Comparison of ENCODE assay signal across 24 cellular contexts in the genomic region with DNA sequence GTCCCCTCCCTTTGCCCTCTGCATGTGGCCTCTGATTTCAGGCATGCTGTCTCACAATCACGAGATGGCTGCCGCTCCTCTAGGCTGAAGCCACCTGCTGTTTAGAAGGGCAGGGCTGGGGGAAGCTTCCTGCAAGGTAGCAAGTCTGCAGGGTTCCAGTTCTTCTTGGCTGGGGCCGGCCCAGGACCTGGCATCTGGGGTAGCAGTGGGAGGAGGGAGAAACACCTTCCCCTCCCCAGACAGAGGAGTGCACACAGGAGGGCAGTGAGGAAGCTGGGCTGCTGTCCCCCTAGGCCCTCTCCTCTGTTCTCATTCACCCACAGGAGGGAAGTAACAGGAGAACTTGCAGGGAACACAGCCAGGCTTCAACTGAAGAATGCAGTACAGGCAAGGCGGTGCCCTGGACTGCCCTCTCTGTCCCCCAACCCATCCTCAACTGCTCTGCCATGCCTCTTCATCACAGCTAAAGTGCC.
DNase-seq lines count a peak whose midpoint lies in the region; ATAC-seq and TF ChIP-seq lines count a peak whose summit lies in the region.
"Had no signal": no experiment of that assay in that cellular context is flagged by ENCODE, and none has a peak within 500 bp of the region (broad histone marks: within the 10 kb centered on the region; RNA-seq: fewer than 3 reads in every experiment).

No MANE protein-coding gene starts in this region.

- H3K27ac ChIP-seq in BLaER1 (peak overlapping the region; percentile 51; the same call in 1 of the 2 replicates), HL-60 (replicated peaks) (peak overlapping the region; percentile 57)
- H3K27ac ChIP-seq: adrenal gland, esophagus muscularis mucosa, gastroesophageal sphincter, right atrium auricular region, suprapubic skin had no signal

- no peaks in the 10 kb centered on the region for H3K36me3 ChIP-seq in BLaER1
- H3K36me3 ChIP-seq: adrenal gland, esophagus muscularis mucosa, gastroesophageal sphincter, right atrium auricular region, suprapubic skin had no signal

- no peak overlapping the region for H3K9ac ChIP-seq in BLaER1

- H3K27me3 ChIP-seq in BLaER1 (no peaks in the 10 kb centered on the region), HL-60 (ENCODE audit: insufficient read depth, poor library complexity, severe bottlenecking) (no peaks in the 10 kb centered on the region)
- H3K27me3 ChIP-seq: adrenal gland, right atrium auricular region had no signal

- DNase-seq in HL-60 (ENCODE audit: low read depth in 1 of 2, low spot score in 1 of 2), result peak in 1 of 2 experiments; percentile 54
- DNase-seq in brain pericyte (ENCODE audit: low read depth, low spot score), result peak; percentile 2
- DNase-seq in mesenteric fat pad (ENCODE audit: low spot score), result peak; percentile 55
- DNase-seq in HuH-7.5 (ENCODE audit: low spot score), result no peak
- DNase-seq in LoVo (ENCODE audit: low spot score), result no peak
- no peak for DNase-seq in NCI-H1105 treated with DMSO at 0.1 percent for 48 hours (lab: John Stamatoyannopoulos, UW)
- DNase-seq: activated CD4-positive, alpha-beta T cell treated with anti-CD3 and anti-CD28 coated beads for 48 hours; caudate nucleus; CD8-positive, alpha-beta memory T cell; GOT3; left cardiac atrium; MM.1S; mucosa of descending colon; NCI-H187 treated with DMSO at 0.1 percent for 48 hours; NCI-H510A treated with DMSO at 0.1 percent for 48 hours; stimulated activated CD4-positive, alpha-beta T cell treated with anti-CD3 and anti-CD28 coated beads, Interleukin-15, amount 100 ng/mL, for 24 hours had no signal

- H3K4me3 ChIP-seq in BLaER1 (no peak overlapping the region), HL-60 (replicated peaks; ENCODE audit: insufficient read depth, low read length) (no peak overlapping the region)
- H3K4me3 ChIP-seq: adrenal gland, esophagus muscularis mucosa, gastroesophageal sphincter, mucosa of descending colon, right atrium auricular region, suprapubic skin had no signal

- H3K9me3 ChIP-seq in BLaER1, result no peaks in the 10 kb centered on the region
- H3K9me3 ChIP-seq: adrenal gland, esophagus muscularis mucosa, gastroesophageal sphincter, mucosa of descending colon, right atrium auricular region, suprapubic skin had no signal

- no peak for ATAC-seq in HG02623 (IDR thresholded peaks at IDR 0.05; ENCODE audit: unreplicated experiment)
- ATAC-seq: gastroesophageal sphincter, left cardiac atrium, mucosa of descending colon, Right ventricle myocardium inferior had no signal

- H4K20me1 ChIP-seq in BLaER1, result no peaks in the 10 kb centered on the region

- no peak for TF ChIP-seq CTCF in HL-60 (IDR thresholded peaks at IDR 0.05; ENCODE audit: insufficient read depth, low read length)

- peak overlapping the region; percentile 71 for H3K4me2 ChIP-seq in BLaER1

- H3K4me1 ChIP-seq in BLaER1, result peaks cover 65% of the 10 kb centered on the region
- H3K4me1 ChIP-seq: adrenal gland, esophagus muscularis mucosa, gastroesophageal sphincter, right atrium auricular region, suprapubic skin had no signal

Comparison
In these comparisons a context has a peak if more than half of its experiments do, and no peak if none do; other contexts are left out.
1. DNase-seq: peak in brain pericyte (single experiment) and mesenteric fat pad (single experiment); none in HuH-7.5 (single experiment), LoVo (single experiment) and NCI-H1105 treated with DMSO at 0.1 percent for 48 hours (single experiment).